2 cellular contexts compared by ENCODE assay signal in the genomic region with DNA sequence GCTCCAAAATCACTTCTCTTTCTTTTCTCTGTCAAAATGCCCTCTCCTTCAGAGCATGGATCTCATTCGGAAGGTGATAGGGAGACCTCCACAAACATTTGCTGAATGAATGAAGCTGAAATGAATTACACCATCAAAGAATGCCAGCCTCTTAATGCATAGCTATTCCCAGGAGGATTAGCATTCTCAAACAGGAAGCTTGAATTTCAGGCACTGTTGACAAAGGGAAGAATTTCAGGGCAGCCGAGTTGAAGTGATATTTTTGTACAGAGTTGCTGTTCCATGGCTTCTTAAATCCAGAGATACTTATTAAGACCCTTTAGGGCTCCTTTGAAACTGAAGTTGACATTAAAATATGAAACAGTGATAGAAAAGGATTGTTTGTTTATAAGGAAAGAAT.
TF ChIP-seq lines count a peak whose summit lies in the region.

No MANE protein-coding gene starts in this region.

TF ChIP-seq in SK-N-SH, 30 proteins besides CTCF, POLR2A, EP300 and RAD21:
- TF ChIP-seq FOXM1 (IDR thresholded peaks at IDR 0.05; ENCODE audit: low read depth) (no peak), TEAD4 (IDR thresholded peaks at IDR 0.05; ENCODE audit: borderline replicate concordance, insufficient read depth) (no peak)
TF ChIP-seq in SK-N-SH: peak in this region for 0.

TF ChIP-seq in SK-N-SH treated with all-trans-retinoic acid at 6 μM for 48 hours, 23 proteins besides CTCF, POLR2A, EP300 and RAD21:
- TF ChIP-seq SNAI2 (CRISPR knock-in tag; IDR thresholded peaks at IDR 0.05) (no peak), ZC3H10 (CRISPR knock-in tag; IDR thresholded peaks at IDR 0.05) (no peak), ZNF565 (CRISPR knock-in tag; conservative IDR thresholded peaks at IDR 0.05; ENCODE audit: low read depth) (no peak), ZNF70 (CRISPR knock-in tag; IDR thresholded peaks at IDR 0.05) (no peak), CREB5 (CRISPR knock-in tag; IDR thresholded peaks at IDR 0.05; ENCODE audit: low read depth) (no peak)
